ENCODE assay signal across 23 cellular contexts in genomic region chr20:62944184-62944583, GRCh38. TPM values are rescaled to one million over a fixed set of nuclear protein-coding genes. Genes with fewer than 3 reads are reported as not detected.
"Had no signal": no experiment of that assay in that cellular context is flagged by ENCODE, and none has a peak within 500 bp of the region (broad histone marks: within the 10 kb centered on the region; RNA-seq: fewer than 3 reads in every experiment).

No MANE protein-coding gene starts in this region.

- H3K4me3 ChIP-seq: cardiac muscle cell, thyroid gland had no signal

- H3K27ac ChIP-seq: cardiac muscle cell, thyroid gland, WERI-Rb-1 had no signal

- H3K4me3 Mint-ChIP-seq: dendritic cell treated with granulocyte-macrophage colony-stimulating factor and Interleukin-4, amounts not matched to agents 40 ng/mL and 50 ng/mL, for 4 days had no signal

- H3K27me3 ChIP-seq: cardiac muscle cell, thyroid gland had no signal

- ATAC-seq: naive thymus-derived CD4-positive, alpha-beta T cell; SK-N-SH treated with all-trans-retinoic acid at 6 μM for 48 hours had no signal

- H3K27me3 Mint-ChIP-seq: dendritic cell treated with granulocyte-macrophage colony-stimulating factor and Interleukin-4, amounts not matched to agents 40 ng/mL and 50 ng/mL, for 4 days; naive thymus-derived CD4-positive, alpha-beta T cell; progenitor cell of endocrine pancreas had no signal

- H3K27ac Mint-ChIP-seq: dendritic cell treated with granulocyte-macrophage colony-stimulating factor and Interleukin-4, amounts not matched to agents 40 ng/mL and 50 ng/mL, for 4 days; progenitor cell of endocrine pancreas had no signal

- H3K9me3 ChIP-seq: thyroid gland had no signal

- DNase-seq: activated CD4-positive, alpha-beta T cell treated with anti-CD3 and anti-CD28 coated beads for 1 hour; activated CD4-positive, alpha-beta T cell treated with anti-CD3 and anti-CD28 coated beads, Interleukin-2, amount 50 U/mL, for 4 hours; activated CD8-positive, alpha-beta memory T cell treated with anti-CD3 and anti-CD28 coated beads for 24 hours; activated CD8-positive, alpha-beta memory T cell treated with anti-CD3 and anti-CD28 coated beads, Interleukin-2, amount 50 U/mL, for 4 hours; activated gamma-delta T cell; activated T-cell treated with anti-CD3 and anti-CD28 coated beads, Interleukin-2, amount 50 U/mL, for 48 hours; amygdala; effector CD4-positive, alpha-beta T cell; erythroblast; foreskin fibroblast; naive thymus-derived CD4-positive, alpha-beta T cell; retina; stimulated activated CD4-positive, alpha-beta T cell treated with anti-CD3 and anti-CD28 coated beads, Interleukin-4, amount 100 ng/mL, for 24 hours; stimulated activated naive CD4-positive, alpha-beta T cell treated with Interleukin-2 at 50 U/mL for 16 hours; substantia nigra; thyroid gland had no signal

RNA-seq across cellular contexts. Expression of gene SLC17A9, which starts 8.3 kb away (rescaled TPM):
- total RNA-seq: osteocyte had no signal
- polyA plus RNA-seq: keratinocyte had no signal
